ENCODE assay signal across 8 cellular contexts in the genomic region with DNA sequence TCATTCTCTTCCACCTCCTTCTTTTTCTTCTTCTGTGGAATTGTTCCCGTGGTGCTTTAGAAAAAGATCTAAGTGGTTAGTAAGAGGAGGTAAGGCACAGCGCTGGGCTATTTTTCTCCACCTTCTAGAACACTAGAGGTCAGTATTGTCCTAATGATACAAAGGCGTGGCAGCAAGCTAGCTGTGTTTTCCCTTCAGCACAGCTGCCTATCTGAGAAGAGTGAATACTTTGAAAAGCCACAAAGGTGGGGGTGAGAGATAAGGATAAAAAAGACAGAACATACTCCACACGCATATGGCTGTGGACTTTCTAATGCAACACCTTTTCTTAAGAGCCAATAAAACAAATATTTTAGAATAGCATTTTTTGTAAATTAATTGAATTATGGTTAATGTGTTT. TPM values are rescaled to one million over a fixed set of nuclear protein-coding genes. Genes with fewer than 3 reads are reported as not detected.
DNase-seq lines count a peak whose midpoint lies in the region; TF ChIP-seq lines count a peak whose summit lies in the region.

No MANE protein-coding gene starts in this region.

- TF ChIP-seq CTCF in GM12873 (IDR thresholded peaks at IDR 0.05; ENCODE audit: insufficient read depth, low read depth, low read length, missing control alignments) (peak; percentile 59), HEK293 (tag by site-specific recombination; IDR thresholded peaks at IDR 0.05) (peak; percentile 37; the same call in 1 of the 2 replicates), Peyer's patch (IDR thresholded peaks at IDR 0.05) (peak in 4 of 6 experiments; percentile 25 to 72 (median 68))

- H3K4me1 ChIP-seq in HEK293 (ENCODE audit: control insufficient read depth, insufficient read depth, low read length) (no peaks in the 10 kb centered on the region), Peyer's patch (peaks cover 0 to 10% (median 0%) of the 10 kb centered on the region in 4 donors)

- H3K9me3 ChIP-seq in HEK293 (ENCODE audit: control insufficient read depth, insufficient read depth, low read depth, low read length) (no peaks in the 10 kb centered on the region), Peyer's patch (no peaks in the 10 kb centered on the region)

- H3K4me3 ChIP-seq in HEK293 (ENCODE audit: low read depth, low read length) (no peak overlapping the region), Peyer's patch (no peak overlapping the region)

- H3K27ac ChIP-seq in HEK293 (ENCODE audit: extremely low read depth, low read depth, low read length) (no peak overlapping the region), Peyer's patch (no peak overlapping the region), epithelial cell of prostate (no peak overlapping the region)

- H3K36me3 ChIP-seq in HEK293 (ENCODE audit: control insufficient read depth in 2 of 2, insufficient read depth in 1 of 2, low read length in 2 of 2): no peaks in the 10 kb centered on the region
- no peaks in the 10 kb centered on the region for H3K36me3 ChIP-seq in Peyer's patch

- DNase-seq in MV-4-11 (lab: John Stamatoyannopoulos, UW) (peak; percentile 46), Peyer's patch (no peak), epithelial cell of prostate (ENCODE audit: low read depth, low spot score) (peak; percentile 0), non-pigmented ciliary epithelial cell (ENCODE audit: low read depth) (peak; percentile 19), cortex of kidney (lab: John Stamatoyannopoulos, UW) (no peak)
- no peak for DNase-seq in stimulated activated CD4-positive, alpha-beta T cell treated with anti-CD3 and anti-CD28 coated beads, Interleukin-4, amount 100 ng/mL, for 1 hour

- POLR2A ChIA-PET in HEK293 (lab: Yijun Ruan, JAX): no interaction called here

- H3K27me3 ChIP-seq in Peyer's patch: peaks cover 0 to 4% of the 10 kb centered on the region in 2 donors

- CTCF ChIA-PET in HEK293 (lab: Yijun Ruan, JAX): interaction anchor here (0.5 to 1.4 kb wide), 3 partner anchors 582 to 1792 kb away, joined by 3 to 5 read pairs (median 3); no protein-coding TSS in a partner anchor

- TF ChIP-seq POLR2A in Peyer's patch (IDR thresholded peaks at IDR 0.05): no peak

TF ChIP-seq in HEK293, 187 proteins besides CTCF, POLR2A, EP300 and RAD21:
- TF ChIP-seq ZNF654 (tag by site-specific recombination; IDR thresholded peaks at IDR 0.05; ENCODE audit: low read depth) (peak; percentile 63), ZNF560 (tag by site-specific recombination; IDR thresholded peaks at IDR 0.05; ENCODE audit: borderline replicate concordance) (no peak), ZNF341 (tag by site-specific recombination; IDR thresholded peaks at IDR 0.05; ENCODE audit: low read depth) (no peak), ZNF24 (tag by site-specific recombination; IDR thresholded peaks at IDR 0.05) (no peak), TRIM28 (IDR thresholded peaks at IDR 0.05; ENCODE audit: borderline replicate concordance, low read length) (no peak), ZNF10 (tag by site-specific recombination; IDR thresholded peaks at IDR 0.05) (no peak)

RNA-seq across cellular contexts. Expression of gene CNTNAP5, which starts 2.1 kb away (rescaled TPM):
- not detected for total RNA-seq in Peyer's patch

Comparison
In these comparisons a context has a peak if more than half of its experiments do, and no peak if none do; other contexts are left out.
1. DNase-seq: peak in MV-4-11 (single experiment), epithelial cell of prostate (single experiment) and non-pigmented ciliary epithelial cell (single experiment); none in Peyer's patch (0 of 3), cortex of kidney (single experiment) and stimulated activated CD4-positive, alpha-beta T cell treated with anti-CD3 and anti-CD28 coated beads, Interleukin-4, amount 100 ng/mL, for 1 hour (single experiment).
2. Peak in every context shown above with its lines, with median percentiles within 50 percentile points of each other: CTCF ChIP-seq.